ENCODE assay signal across 8 cellular contexts in the genomic region with DNA sequence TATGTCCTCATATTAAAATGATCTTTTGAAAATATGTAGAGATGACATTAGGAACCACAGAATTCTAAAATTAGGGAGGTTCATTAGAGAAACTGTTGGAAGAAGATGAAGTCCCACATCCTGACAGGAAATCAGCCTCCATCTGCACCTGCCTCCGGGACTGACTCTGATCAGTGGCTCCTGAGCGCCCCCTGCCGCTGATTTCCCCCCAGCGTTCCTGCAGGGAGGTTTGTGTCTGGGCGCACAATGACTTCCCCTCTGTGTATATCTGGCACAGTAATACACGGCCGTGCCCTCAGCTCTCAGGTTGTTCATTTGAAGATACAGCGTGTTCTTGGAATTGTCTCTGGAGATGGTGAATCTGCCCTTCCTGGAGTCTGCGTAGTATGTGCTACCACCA.
DNase-seq lines count a peak whose midpoint lies in the region; ATAC-seq and TF ChIP-seq lines count a peak whose summit lies in the region.
"Not testable (repeated sequence)": the region's sequence is repeated elsewhere in the genome, so short reads cannot be mapped to it uniquely, and the experiment has no call there.

No MANE protein-coding gene starts in this region.

- H3K4me3 ChIP-seq in DOHH2 (ENCODE audit: low read length); Panc1 (ENCODE audit: low read depth in 2 of 2, low read length in 2 of 2): not testable (repeated sequence)

- not testable (repeated sequence) for DNase-seq in HFFc6; Panc1 (ENCODE audit: low read depth, low spot score)
- DNase-seq in activated CD4-positive, alpha-beta T cell treated with anti-CD3 and anti-CD28 coated beads, Interleukin-2, amount 50 U/mL, for 4 hours = peak; percentile 10 to 21
- DNase-seq in activated T-cell treated with anti-CD3 and anti-CD28 coated beads, Interleukin-2, amount 50 U/mL, for 72 hours = peak; percentile 59 to 65
- DNase-seq in central memory CD4-positive, alpha-beta T cell = peak; percentile 20
- peak in 3 of 4 experiments; percentile 19 to 42 (median 19) for DNase-seq in stimulated activated CD4-positive, alpha-beta T cell treated with anti-CD3 and anti-CD28 coated beads, Interleukin-1b, Interleukin-23, amount 100 ng/mL, for 24 hours (ENCODE audit: low read depth in 4 of 4, low spot score in 1 of 4)
- DNase-seq in stimulated activated naive CD8-positive, alpha-beta T cell treated with anti-CD3 and anti-CD28 coated beads, Interleukin-15, amount 100 ng/mL, for 72 hours = peak; percentile 55 to 56

- TF ChIP-seq CTCF in DOHH2 (IDR thresholded peaks at IDR 0.05; ENCODE audit: low read depth, low read length, poor library complexity, severe bottlenecking) (peak; percentile 57), HFFc6 (IDR thresholded peaks at IDR 0.05) (0 out of 2 replicates have a peak, but pooled peaks have one; percentile 16), Panc1 (IDR thresholded peaks at IDR 0.05) (peak; percentile 63)

- CTCF ChIA-PET in Panc1 (lab: Charles Lee) = not testable (repeated sequence)

- not testable (repeated sequence) for H3K4me1 Mint-ChIP-seq in HFFc6 (ENCODE audit: low read depth); activated T-cell treated with anti-CD3 and anti-CD28 coated beads, Interleukin-2, amount 50 U/mL, for 72 hours (ENCODE audit: low read depth); stimulated activated naive CD8-positive, alpha-beta T cell treated with anti-CD3 and anti-CD28 coated beads, Interleukin-15, amount 100 ng/mL, for 72 hours

- H3K36me3 ChIP-seq in DOHH2 (ENCODE audit: control insufficient read depth, low read length); Panc1 (ENCODE audit: control insufficient read depth, insufficient read depth, low read length): not testable (repeated sequence)

- not testable (repeated sequence) for H3K79me2 ChIP-seq in DOHH2 (ENCODE audit: control insufficient read depth, low read length)

- POLR2A ChIA-PET in Panc1 (lab: Charles Lee) = not testable (repeated sequence)

- H3F3A ChIP-seq in DOHH2 (ENCODE audit: control insufficient read depth, insufficient read depth) = not testable (repeated sequence)

- not testable (repeated sequence) for BruUV-seq in Panc1 (replicated peaks; lab: Mats Ljungman, UMichigan)

- H3K9me2 ChIP-seq in DOHH2 (replicated peaks; ENCODE audit: control insufficient read depth, low read length) = not testable (repeated sequence)

- intact Hi-C loops in Panc1 (cut with micrococcal nuclease; ENCODE audit: unreplicated experiment) = not testable (repeated sequence)

- H3K27me3 Mint-ChIP-seq in HFFc6 (ENCODE audit: insufficient read depth); activated T-cell treated with anti-CD3 and anti-CD28 coated beads, Interleukin-2, amount 50 U/mL, for 72 hours (ENCODE audit: low read depth); stimulated activated naive CD8-positive, alpha-beta T cell treated with anti-CD3 and anti-CD28 coated beads, Interleukin-15, amount 100 ng/mL, for 72 hours: not testable (repeated sequence)

- ATAC-seq in Panc1; stimulated activated naive CD8-positive, alpha-beta T cell treated with anti-CD3 and anti-CD28 coated beads, Interleukin-15, amount 100 ng/mL, for 72 hours: not testable (repeated sequence)
- ATAC-seq in activated T-cell treated with anti-CD3 and anti-CD28 coated beads, Interleukin-2, amount 50 U/mL, for 72 hours (replicated peaks in 1 of 2) = peak; percentile 39 to 43

- in situ Hi-C loops in Panc1 (cut with HindIII; ENCODE audit: low pct_unique_long_range_greater_than_20kb, low sequenced_read_pairs) = not testable (repeated sequence)

- H4K20me1 ChIP-seq in DOHH2 (ENCODE audit: control insufficient read depth, insufficient read depth, low read depth, low read length) = not testable (repeated sequence)

- H3K27ac ChIP-seq in DOHH2 (ENCODE audit: low read depth, low read length); Panc1 (ENCODE audit: low read length): not testable (repeated sequence)

- H3K36me3 Mint-ChIP-seq in HFFc6 (ENCODE audit: low read depth); activated T-cell treated with anti-CD3 and anti-CD28 coated beads, Interleukin-2, amount 50 U/mL, for 72 hours (ENCODE audit: insufficient read depth in 2 of 2): not testable (repeated sequence)

- H3K27ac Mint-ChIP-seq in HFFc6; activated T-cell treated with anti-CD3 and anti-CD28 coated beads, Interleukin-2, amount 50 U/mL, for 72 hours; stimulated activated naive CD8-positive, alpha-beta T cell treated with anti-CD3 and anti-CD28 coated beads, Interleukin-15, amount 100 ng/mL, for 72 hours: not testable (repeated sequence)

- H3K9me3 ChIP-seq in DOHH2 (ENCODE audit: control insufficient read depth, insufficient read depth, low read length); Panc1 (ENCODE audit: control insufficient read depth, insufficient read depth, low read depth, low read length): not testable (repeated sequence)

- H3K4me3 Mint-ChIP-seq in HFFc6; activated T-cell treated with anti-CD3 and anti-CD28 coated beads, Interleukin-2, amount 50 U/mL, for 72 hours: not testable (repeated sequence)
- peak overlapping the region in 1 of 2 donors; percentile 32 for H3K4me3 Mint-ChIP-seq in stimulated activated naive CD8-positive, alpha-beta T cell treated with anti-CD3 and anti-CD28 coated beads, Interleukin-15, amount 100 ng/mL, for 72 hours

- peaks cover 17% of the 10 kb centered on the region for H3K4me1 ChIP-seq in DOHH2 (ENCODE audit: control insufficient read depth, low read length)
- not testable (repeated sequence) for H3K4me1 ChIP-seq in Panc1 (ENCODE audit: control insufficient read depth, insufficient read depth, low read length)

- H3K9me3 Mint-ChIP-seq in HFFc6 = peaks cover 38% of the 10 kb centered on the region
- H3K9me3 Mint-ChIP-seq in activated T-cell treated with anti-CD3 and anti-CD28 coated beads, Interleukin-2, amount 50 U/mL, for 72 hours; stimulated activated naive CD8-positive, alpha-beta T cell treated with anti-CD3 and anti-CD28 coated beads, Interleukin-15, amount 100 ng/mL, for 72 hours: not testable (repeated sequence)

- H3K4me2 ChIP-seq in DOHH2 (ENCODE audit: low read length) = not testable (repeated sequence)

- not testable (repeated sequence) for H3K27me3 ChIP-seq in DOHH2 (ENCODE audit: control insufficient read depth, low read length); Panc1 (ENCODE audit: control insufficient read depth, insufficient read depth, low read length)
